In the genomic region with DNA sequence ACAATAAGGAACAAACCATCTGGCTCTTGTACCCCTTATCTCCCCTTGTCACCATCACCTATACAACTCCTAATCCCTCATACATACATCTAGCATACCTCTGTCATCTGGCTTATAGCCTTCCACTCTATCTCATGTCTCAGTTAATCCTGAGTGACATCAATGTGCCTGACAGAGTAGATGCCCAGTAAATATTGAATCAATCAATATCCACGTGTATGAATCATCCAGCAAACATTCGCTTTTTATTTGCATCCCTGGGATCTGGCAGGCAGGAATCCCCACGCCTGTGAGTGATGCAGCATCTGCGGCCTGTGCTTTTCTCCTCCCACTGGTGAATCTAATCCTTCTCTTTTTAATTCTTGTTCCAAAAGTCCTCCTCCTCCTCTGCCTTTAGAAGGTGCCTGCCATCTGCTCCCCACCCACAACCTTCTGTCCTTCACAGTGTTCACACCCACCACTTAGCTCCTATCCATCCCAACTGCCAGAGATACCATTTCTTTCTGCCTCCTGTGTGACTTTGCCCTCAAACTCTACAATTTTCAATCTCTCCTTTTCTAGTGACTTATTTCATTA, we compare ENCODE assay signal across 18 cellular contexts.
"Had no signal": no experiment of that assay in that cellular context is flagged by ENCODE, and none has a peak within 500 bp of the region (broad histone marks: within the 10 kb centered on the region; RNA-seq: fewer than 3 reads in every experiment).

No MANE protein-coding gene starts in this region.

- H3K4me3 ChIP-seq: hepatocyte, lower lobe of right lung, pancreas, tibial artery had no signal

- H3K79me2 ChIP-seq: hepatocyte had no signal

- H2AFZ ChIP-seq: hepatocyte had no signal

- H3K9me3 ChIP-seq: lower lobe of right lung, pancreas had no signal

- H3K36me3 ChIP-seq: lower lobe of right lung, pancreas, tibial artery had no signal

- H3K4me2 ChIP-seq: hepatocyte had no signal

- H3K27ac ChIP-seq: epithelial cell of prostate, hepatocyte, lower lobe of right lung, pancreas, tibial artery, VCaP had no signal

- ATAC-seq: lower lobe of right lung, natural killer cell, pancreas had no signal

- H3K27me3 ChIP-seq: hepatocyte, pancreas, tibial artery had no signal

- DNase-seq: activated CD4-positive, alpha-beta T cell treated with anti-CD3 and anti-CD28 coated beads, Interleukin-2, amount 50 U/mL, for 1 hour; activated CD4-positive, CD25-positive, alpha-beta regulatory T cell treated with anti-CD3 and anti-CD28 coated beads, Interleukin-2, amount 50 U/mL, for 72 hours; activated CD8-positive, alpha-beta memory T cell treated with anti-CD3 and anti-CD28 coated beads, Interleukin-2, amount 50 U/mL, for 4 hours; activated effector memory CD4-positive, alpha-beta T cell treated with anti-CD3 and anti-CD28 coated beads, Interleukin-2, amount 50 U/mL, for 16 hours; activated T-cell treated with anti-CD3 and anti-CD28 coated beads, Interleukin-2, amount 50 U/mL, for 48 hours; endodermal cell; foreskin fibroblast; lower lobe of right lung; natural killer cell; pancreas; stimulated activated CD4-positive, alpha-beta T cell treated with anti-CD3 and anti-CD28 coated beads, Interleukin-12 subunit alpha, Interleukin-12 subunit beta, amount 100 ng/mL, for 4 hours; stimulated activated CD4-positive, alpha-beta T cell treated with anti-CD3 and anti-CD28 coated beads, Interleukin-1b, Interleukin-23, amount 100 ng/mL, for 48 hours; stimulated activated CD8-positive, alpha-beta memory T cell treated with anti-CD3 and anti-CD28 coated beads, Interleukin-4, amount 100 ng/mL, for 48 hours; stimulated activated naive CD4-positive, alpha-beta T cell; tibial artery had no signal

- H3K4me1 ChIP-seq: lower lobe of right lung, pancreas, tibial artery had no signal
